In the genomic region with DNA sequence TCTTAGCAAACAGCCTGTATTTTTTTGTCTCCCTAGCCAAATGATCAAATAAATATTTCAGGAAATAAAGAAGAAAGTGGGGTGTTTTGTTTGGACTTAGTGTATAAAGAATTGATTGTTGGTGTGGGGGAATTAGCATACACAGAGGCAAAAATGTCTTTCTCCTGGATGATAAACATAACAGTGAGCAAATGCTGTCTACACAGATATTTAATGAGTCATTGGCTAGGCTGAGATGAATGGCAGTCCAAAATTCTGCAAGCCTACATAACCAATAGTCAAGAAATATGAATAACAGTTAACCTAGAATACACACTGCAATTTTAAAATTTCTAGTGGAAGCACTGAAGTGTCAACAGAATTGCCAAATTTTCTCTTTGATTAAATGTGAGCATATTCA, we compare ENCODE assay signal across 1 cellular context.
TF ChIP-seq lines count a peak whose summit lies in the region.

No MANE protein-coding gene starts in this region.

TF ChIP-seq in IMR-90, 13 proteins besides CTCF, POLR2A, EP300 and RAD21 (continued from another document):
- TF ChIP-seq BHLHE40 (IDR thresholded peaks at IDR 0.05; ENCODE audit: low read depth, low read length) (no peak), RCOR1 (IDR thresholded peaks at IDR 0.05; ENCODE audit: insufficient replicate concordance, low read length) (no peak)
